ENCODE assay signal across 8 cellular contexts in genomic region chr21:34029724-34030528, GRCh38. TPM values are rescaled to one million over a fixed set of nuclear protein-coding genes. Genes with fewer than 3 reads are reported as not detected.
A peak's percentile ranks its signal among the peaks of the same experiment; 100 is the strongest.
DNase-seq lines count a peak whose midpoint lies in the region; ATAC-seq and TF ChIP-seq lines count a peak whose summit lies in the region.

No MANE protein-coding gene starts in this region.

- no peaks in the 10 kb centered on the region for H3K36me3 Mint-ChIP-seq in activated CD8-positive, alpha-beta T cell treated with anti-CD3 and anti-CD28 coated beads, Interleukin-2, amount 10 ng/mL, durations not matched to agents 7 days and 5 days (ENCODE audit: low read depth)
- H3K36me3 Mint-ChIP-seq in naive B cell: no peaks in the 10 kb centered on the region

- TF ChIP-seq POLR2A in transverse colon (IDR thresholded peaks at IDR 0.05): no peak

- CTCF ChIA-PET in activated CD8-positive, alpha-beta T cell treated with anti-CD3 and anti-CD28 coated beads, Interleukin-2, amount 10 ng/mL, durations not matched to agents 7 days and 5 days (lab: Charles Lee): no interaction called here

- H3K4me1 Mint-ChIP-seq in activated CD8-positive, alpha-beta T cell treated with anti-CD3 and anti-CD28 coated beads, Interleukin-2, amount 10 ng/mL, durations not matched to agents 7 days and 5 days (ENCODE audit: low read depth): peaks cover 20% of the 10 kb centered on the region
- H3K4me1 Mint-ChIP-seq in naive B cell: peaks cover 1 to 5% (median 3%) of the 10 kb centered on the region in 3 donors

- TF ChIP-seq CTCF in epithelial cell of esophagus (IDR thresholded peaks at IDR 0.05; ENCODE audit: insufficient read depth, low read depth, low read length, missing control alignments) (no peak), transverse colon (IDR thresholded peaks at IDR 0.05) (no peak)

- no peaks in the 10 kb centered on the region for H3K27me3 ChIP-seq in transverse colon

- H3K4me3 ChIP-seq in epithelial cell of esophagus (ENCODE audit: low read length): no peak overlapping the region
- no peak overlapping the region for H3K4me3 ChIP-seq in transverse colon

- H3K4me1 ChIP-seq in transverse colon: peaks cover 0 to 3% (median 0%) of the 10 kb centered on the region in 4 donors

- peak overlapping the region; percentile 69 for H3K27ac Mint-ChIP-seq in activated CD8-positive, alpha-beta T cell treated with anti-CD3 and anti-CD28 coated beads, Interleukin-2, amount 10 ng/mL, durations not matched to agents 7 days and 5 days
- peak overlapping the region in 2 of 6 donors; percentile 74 to 79 for H3K27ac Mint-ChIP-seq in naive B cell

- H3K9me3 ChIP-seq in transverse colon: no peaks in the 10 kb centered on the region

- WGBS in transverse colon (ENCODE audit: low coverage in 1 of 2), 2 donors: 68 to 77% methylated on average over 9 to 14 of the region's 14 CpGs

- no peaks in the 10 kb centered on the region for H3K9me3 Mint-ChIP-seq in activated CD8-positive, alpha-beta T cell treated with anti-CD3 and anti-CD28 coated beads, Interleukin-2, amount 10 ng/mL, durations not matched to agents 7 days and 5 days (ENCODE audit: insufficient read depth)
- H3K9me3 Mint-ChIP-seq in naive B cell: peaks cover 0 to 4% (median 0%) of the 10 kb centered on the region in 7 donors

- POLR2A ChIA-PET in activated CD8-positive, alpha-beta T cell treated with anti-CD3 and anti-CD28 coated beads, Interleukin-2, amount 10 ng/mL, durations not matched to agents 7 days and 5 days (lab: Charles Lee): interaction anchor here (1.0 kb wide), 1 partner anchor 81 kb away, joined by 4 read pairs; no protein-coding TSS in a partner anchor

- H3K4me3 Mint-ChIP-seq in activated CD8-positive, alpha-beta T cell treated with anti-CD3 and anti-CD28 coated beads, Interleukin-2, amount 10 ng/mL, durations not matched to agents 7 days and 5 days: no peak overlapping the region
- peak overlapping the region in 5 of 8 donors; percentile 1 to 85 (median 39) for H3K4me3 Mint-ChIP-seq in naive B cell

- no peaks in the 10 kb centered on the region for H3K36me3 ChIP-seq in transverse colon

- ATAC-seq in activated CD8-positive, alpha-beta T cell treated with anti-CD3 and anti-CD28 coated beads, Interleukin-2, amount 10 ng/mL, durations not matched to agents 7 days and 5 days: peak; percentile 75
- ATAC-seq in naive B cell (ENCODE audit: low read depth in 2 of 2): peak; percentile 65 to 85

- no peak overlapping the region for H3K27ac ChIP-seq in transverse colon

- DNase-seq in GM03348 (ENCODE audit: low spot score): peak; percentile 72
- peak; percentile 92 for DNase-seq in H4 (ENCODE audit: low spot score)
- peak; percentile 70 for DNase-seq in NCI-H2029 (lab: John Stamatoyannopoulos, UW)
- peak; percentile 45 for DNase-seq in activated CD8-positive, alpha-beta T cell treated with anti-CD3 and anti-CD28 coated beads, Interleukin-2, amount 10 ng/mL, durations not matched to agents 7 days and 5 days
- peak; percentile 94 for DNase-seq in epithelial cell of esophagus (ENCODE audit: low read depth)
- no peak for DNase-seq in naive B cell
- DNase-seq in transverse colon: peak; percentile 36
- no peak for DNase-seq in NCI-H1436 treated with DMSO at 0.1 percent for 48 hours (lab: John Stamatoyannopoulos, UW)

- TF ChIP-seq EP300 in transverse colon (IDR thresholded peaks at IDR 0.05; ENCODE audit: low read depth): no peak

- intact Hi-C loops in transverse colon (cut with DNase I; ENCODE audit: low total_unique reads): no loop called here

- no peaks in the 10 kb centered on the region for H3K27me3 Mint-ChIP-seq in activated CD8-positive, alpha-beta T cell treated with anti-CD3 and anti-CD28 coated beads, Interleukin-2, amount 10 ng/mL, durations not matched to agents 7 days and 5 days (ENCODE audit: low read depth)
- peaks cover 0 to 5% (median 4%) of the 10 kb centered on the region in 3 donors for H3K27me3 Mint-ChIP-seq in naive B cell

- in situ Hi-C loops in transverse colon (cut with MboI; ENCODE audit: low pct_ligation_motif_present in 1 of 4, low pct_unique_long_range_greater_than_20kb in 1 of 4, low sequenced_read_pairs in 3 of 4): no loop called here

RNA-seq across cellular contexts. Expression of gene MRPS6, which starts 43.5 kb away (rescaled TPM):
- total RNA-seq in H4 (2014; rRNA removed; shearing (Covaris generic)): 26.8 and 40.9 TPM in 2 replicates
- total RNA-seq in activated CD8-positive, alpha-beta T cell treated with anti-CD3 and anti-CD28 coated beads, Interleukin-2, amount 10 ng/mL, durations not matched to agents 7 days and 5 days: 10 to 100 TPM; 80.2 to 84.3 TPM
- polyA plus RNA-seq in naive B cell (ENCODE audit: low read depth in 6 of 6): 100 to 1,000 TPM in 3 of 6 donors, 10 to 100 TPM in 3; 92.5 to 132 (median 103) TPM
- 10 to 100 TPM; 27.9 to 59.1 (median 35.6) TPM for total RNA-seq in transverse colon

RNA-seq across cellular contexts. Expression of gene SLC5A3, which starts 43.5 kb away (rescaled TPM):
- 8.5 and 11.4 TPM in 2 replicates for total RNA-seq in H4 (2014; rRNA removed; shearing (Covaris generic))
- 10 to 100 TPM; 22.4 to 24.2 TPM for total RNA-seq in activated CD8-positive, alpha-beta T cell treated with anti-CD3 and anti-CD28 coated beads, Interleukin-2, amount 10 ng/mL, durations not matched to agents 7 days and 5 days
- under 1 TPM; 0.06 to 0.92 (median 0.71) TPM for polyA plus RNA-seq in naive B cell (ENCODE audit: low read depth in 6 of 6)
- 10 to 100 TPM; 12.0 to 32.6 (median 23.9) TPM for total RNA-seq in transverse colon

Comparison
In these comparisons a context has a peak if more than half of its experiments do, and no peak if none do; other contexts are left out.
1. DNase-seq: peak in GM03348 (single experiment), H4 (single experiment), NCI-H2029 (single experiment), activated CD8-positive, alpha-beta T cell treated with anti-CD3 and anti-CD28 coated beads, Interleukin-2, amount 10 ng/mL, durations not matched to agents 7 days and 5 days (single experiment), epithelial cell of esophagus (single experiment) and transverse colon (single experiment); none in naive B cell (single experiment) and NCI-H1436 treated with DMSO at 0.1 percent for 48 hours (single experiment).